ENCODE assay signal across 10 cellular contexts in genomic region chr19:38304866-38305429, GRCh38. TPM values are rescaled to one million over a fixed set of nuclear protein-coding genes. Genes with fewer than 3 reads are reported as not detected.
DNase-seq lines count a peak whose midpoint lies in the region; ATAC-seq and TF ChIP-seq lines count a peak whose summit lies in the region.
"Had no signal": no experiment of that assay in that cellular context is flagged by ENCODE, and none has a peak within 500 bp of the region (broad histone marks: within the 10 kb centered on the region; RNA-seq: fewer than 3 reads in every experiment).

No MANE protein-coding gene starts in this region.

- no peak overlapping the region for H3K27ac Mint-ChIP-seq in neural progenitor cell
- H3K27ac Mint-ChIP-seq: activated T-cell treated with anti-CD3 and anti-CD28 coated beads, Interleukin-2, amount 50 U/mL, for 72 hours had no signal

- no peaks in the 10 kb centered on the region for H3K9me3 Mint-ChIP-seq in neural progenitor cell
- H3K9me3 Mint-ChIP-seq: activated T-cell treated with anti-CD3 and anti-CD28 coated beads, Interleukin-2, amount 50 U/mL, for 72 hours had no signal

- H2AFZ ChIP-seq in neural progenitor cell (replicated peaks) = no peak overlapping the region

- DNase-seq in DMS153 treated with DMSO at 0.1 percent for 48 hours (lab: John Stamatoyannopoulos, UW; ENCODE audit: unreplicated experiment) (peak; percentile 3), NCI-H526 treated with DMSO at 0.1 percent for 48 hours (lab: John Stamatoyannopoulos, UW) (peak; percentile 10), epithelial cell of esophagus (ENCODE audit: low read depth) (peak; percentile 93), neural progenitor cell (ENCODE audit: low spot score) (peak; percentile 96), ascending aorta (ENCODE audit: low spot score in 2 of 2) (no peak), GF-D8 (lab: John Stamatoyannopoulos, UW) (no peak)
- no peak for DNase-seq in central memory CD4-positive, alpha-beta T cell
- DNase-seq: activated T-cell treated with anti-CD3 and anti-CD28 coated beads, Interleukin-2, amount 50 U/mL, for 72 hours; DND-41 had no signal

- no peak overlapping the region for H3K9ac ChIP-seq in neural progenitor cell

- no peak for TF ChIP-seq CTCF in epithelial cell of esophagus (IDR thresholded peaks at IDR 0.05; ENCODE audit: insufficient read depth, low read depth, low read length, missing control alignments)
- TF ChIP-seq CTCF in neural progenitor cell (IDR thresholded peaks at IDR 0.05) = no peak
- no peak for TF ChIP-seq CTCF in ascending aorta (IDR thresholded peaks at IDR 0.05)

- H3K27me3 ChIP-seq in neural progenitor cell (peaks cover 17% of the 10 kb centered on the region), ascending aorta (no peaks in the 10 kb centered on the region)

- intact Hi-C loops in ascending aorta (cut with DNase I) = no loop called here

- H3K4me1 ChIP-seq in neural progenitor cell = peaks cover 5% of the 10 kb centered on the region
- H3K4me1 ChIP-seq in ascending aorta = no peaks in the 10 kb centered on the region

- peak overlapping the region; percentile 69 for H3K4me2 ChIP-seq in neural progenitor cell

- H3K9me3 ChIP-seq in neural progenitor cell (ENCODE audit: low read depth) = no peaks in the 10 kb centered on the region
- H3K9me3 ChIP-seq in ascending aorta = no peaks in the 10 kb centered on the region

- no peaks in the 10 kb centered on the region for H3K79me2 ChIP-seq in neural progenitor cell (ENCODE audit: low read depth)

- H3K27ac ChIP-seq in neural progenitor cell (no peak overlapping the region), ascending aorta (no peak overlapping the region)

- H3K36me3 Mint-ChIP-seq in neural progenitor cell = no peaks in the 10 kb centered on the region

- H4K20me1 ChIP-seq in neural progenitor cell (ENCODE audit: low read depth) = peaks cover 3% of the 10 kb centered on the region

- peaks cover 15% of the 10 kb centered on the region for H3F3A ChIP-seq in neural progenitor cell (ENCODE audit: low read depth)

- H3K4me1 Mint-ChIP-seq in neural progenitor cell = peaks cover 5% of the 10 kb centered on the region

- no peak overlapping the region for H3K4me3 Mint-ChIP-seq in neural progenitor cell
- H3K4me3 Mint-ChIP-seq: activated T-cell treated with anti-CD3 and anti-CD28 coated beads, Interleukin-2, amount 50 U/mL, for 72 hours had no signal

- ATAC-seq in HG02588 (IDR thresholded peaks at IDR 0.05; ENCODE audit: unreplicated experiment) = no peak
- ATAC-seq: activated T-cell treated with anti-CD3 and anti-CD28 coated beads, Interleukin-2, amount 50 U/mL, for 72 hours had no signal

- H3K36me3 ChIP-seq in neural progenitor cell (no peaks in the 10 kb centered on the region), ascending aorta (peaks cover 46 to 54% of the 10 kb centered on the region in 2 donors)

- H3K4me3 ChIP-seq in epithelial cell of esophagus (ENCODE audit: low read length) (peak overlapping the region; percentile 81), neural progenitor cell (peak overlapping the region; percentile 26), ascending aorta (no peak overlapping the region)

- peaks cover 4% of the 10 kb centered on the region for H3K27me3 Mint-ChIP-seq in neural progenitor cell (ENCODE audit: insufficient read depth, low read depth)

RNA-seq across cellular contexts. Expression of gene C19orf33, which starts 0.9 kb away (rescaled TPM):
- not detected in 2 replicates for total RNA-seq in neural progenitor cell (ENCODE audit: low replicate concordance)
- not detected for total RNA-seq in ascending aorta
- total RNA-seq: activated T-cell treated with anti-CD3 and anti-CD28 coated beads, Interleukin-2, amount 50 U/mL, for 72 hours had no signal

RNA-seq across cellular contexts. Expression of gene YIF1B, which starts 10.8 kb away (rescaled TPM):
- total RNA-seq in neural progenitor cell (ENCODE audit: low replicate concordance) (38.1 and 92.9 TPM in 2 replicates), ascending aorta (24.7 TPM)

RNA-seq across cellular contexts. Expression of gene KCNK6, which starts 14.7 kb away (rescaled TPM):
- 0.92 and 2.5 TPM in 2 replicates for total RNA-seq in neural progenitor cell (ENCODE audit: low replicate concordance)
- 22.8 TPM for total RNA-seq in ascending aorta

RNA-seq across cellular contexts. Expression of gene CATSPERG, which starts 30.7 kb away (rescaled TPM):
- total RNA-seq in neural progenitor cell (ENCODE audit: low replicate concordance) (1.4 and 5.5 TPM in 2 replicates), ascending aorta (2.9 TPM)

RNA-seq across cellular contexts. Expression of gene SPINT2, which starts 40.6 kb away (rescaled TPM):
- total RNA-seq in neural progenitor cell (ENCODE audit: low replicate concordance) (71.0 and 177 TPM in 2 replicates), ascending aorta (193 TPM)

Comparison
In these comparisons a context has a peak if more than half of its experiments do, and no peak if none do; other contexts are left out.
1. DNase-seq: peak in DMS153 treated with DMSO at 0.1 percent for 48 hours (single experiment), NCI-H526 treated with DMSO at 0.1 percent for 48 hours (single experiment), epithelial cell of esophagus (single experiment) and neural progenitor cell (single experiment); none in ascending aorta (0 of 2), central memory CD4-positive, alpha-beta T cell (single experiment) and GF-D8 (single experiment).
2. H3K4me3 ChIP-seq: peak in epithelial cell of esophagus (single experiment) and neural progenitor cell (single experiment); none in ascending aorta (0 of 2).